Comparison of ENCODE assay signal across 24 cellular contexts in genomic region chrX:79623098-79623762, GRCh38.
"Had no signal": no experiment of that assay in that cellular context is flagged by ENCODE, and none has a peak within 500 bp of the region (broad histone marks: within the 10 kb centered on the region; RNA-seq: fewer than 3 reads in every experiment).

No MANE protein-coding gene starts in this region.

- H3K27ac ChIP-seq: adrenal gland, ascending aorta, dorsolateral prefrontal cortex, hepatocyte, left ventricle myocardium inferior, neural progenitor cell, thoracic aorta, vagina, VCaP had no signal

- H3K36me3 Mint-ChIP-seq: activated naive CD4-positive, alpha-beta T cell treated with anti-CD3 and anti-CD28 coated beads, Interleukin-2, amount 50 U/mL, for 72 hours; naive thymus-derived CD8-positive, alpha-beta T cell; neural progenitor cell; type B pancreatic cell had no signal

- H3K9me3 ChIP-seq: adrenal gland, ascending aorta, left ventricle myocardium inferior, thoracic aorta, vagina had no signal

- H3K4me3 Mint-ChIP-seq: effector memory CD8-positive, alpha-beta T cell; naive thymus-derived CD8-positive, alpha-beta T cell; neural progenitor cell; type B pancreatic cell had no signal

- H3K79me2 ChIP-seq: hepatocyte had no signal

- ATAC-seq: activated naive CD4-positive, alpha-beta T cell treated with anti-CD3 and anti-CD28 coated beads, Interleukin-2, amount 50 U/mL, for 72 hours; effector memory CD8-positive, alpha-beta T cell; esophagus mucosa; naive thymus-derived CD8-positive, alpha-beta T cell had no signal

- H3K4me1 Mint-ChIP-seq: naive thymus-derived CD8-positive, alpha-beta T cell; neural progenitor cell had no signal

- H3K4me3 ChIP-seq: adrenal gland, ascending aorta, dorsolateral prefrontal cortex, hepatocyte, left ventricle myocardium inferior, neural progenitor cell, thoracic aorta, vagina had no signal

- DNase-seq: activated CD4-positive, alpha-beta T cell treated with anti-CD3 and anti-CD28 coated beads, Interleukin-2, amount 50 U/mL, for 1 hour; activated CD4-positive, CD25-positive, alpha-beta regulatory T cell treated with anti-CD3 and anti-CD28 coated beads, Interleukin-2, amount 50 U/mL, for 72 hours; activated gamma-delta T cell treated with Interleukin-2 at 50 U/mL for 16 hours; activated T-cell treated with anti-CD3 and anti-CD28 coated beads, Interleukin-2, amount 50 U/mL, for 1 hour; adrenal gland; central memory CD4-positive, alpha-beta T cell; dorsolateral prefrontal cortex; effector memory CD8-positive, alpha-beta T cell; foreskin melanocyte; glutamatergic neuron; kidney glomerular epithelial cell; left ventricle myocardium inferior; naive thymus-derived CD8-positive, alpha-beta T cell; stimulated activated CD4-positive, alpha-beta T cell treated with anti-CD3 and anti-CD28 coated beads, Interleukin-4, amount 100 ng/mL, for 24 hours; stimulated activated naive CD4-positive, alpha-beta T cell treated with Interleukin-2 at 50 U/mL for 16 hours had no signal

- H3K27ac Mint-ChIP-seq: activated naive CD4-positive, alpha-beta T cell treated with anti-CD3 and anti-CD28 coated beads, Interleukin-2, amount 50 U/mL, for 72 hours; effector memory CD8-positive, alpha-beta T cell; naive thymus-derived CD8-positive, alpha-beta T cell; neural progenitor cell; type B pancreatic cell had no signal

- H2AFZ ChIP-seq: hepatocyte, neural progenitor cell had no signal

- H3K9ac ChIP-seq: neural progenitor cell had no signal

- H3K9me3 Mint-ChIP-seq: activated naive CD4-positive, alpha-beta T cell treated with anti-CD3 and anti-CD28 coated beads, Interleukin-2, amount 50 U/mL, for 72 hours; effector memory CD8-positive, alpha-beta T cell; naive thymus-derived CD8-positive, alpha-beta T cell; neural progenitor cell had no signal

- H3K36me3 ChIP-seq: adrenal gland, ascending aorta, left ventricle myocardium inferior, neural progenitor cell, thoracic aorta, vagina had no signal

- H3K27me3 ChIP-seq: ascending aorta, hepatocyte, neural progenitor cell, vagina had no signal

- H3K4me1 ChIP-seq: adrenal gland, ascending aorta, left ventricle myocardium inferior, neural progenitor cell, vagina had no signal

- H3K27me3 Mint-ChIP-seq: effector memory CD8-positive, alpha-beta T cell; type B pancreatic cell had no signal

- H3K4me2 ChIP-seq: hepatocyte, neural progenitor cell had no signal
